ENCODE assay signal across 23 cellular contexts in genomic region chr3:65677486-65677885, GRCh38.
DNase-seq lines count a peak whose midpoint lies in the region; ATAC-seq, FAIRE-seq and TF ChIP-seq lines count a peak whose summit lies in the region.
"Had no signal": no experiment of that assay in that cellular context is flagged by ENCODE, and none has a peak within 500 bp of the region (broad histone marks: within the 10 kb centered on the region; RNA-seq: fewer than 3 reads in every experiment).

No MANE protein-coding gene starts in this region.

- no peaks in the 10 kb centered on the region for H3K9me3 Mint-ChIP-seq in nephron progenitor cell
- H3K9me3 Mint-ChIP-seq: CD8-positive, alpha-beta T cell; GM23338 had no signal

- TF ChIP-seq CTCF in esophagus muscularis mucosa (IDR thresholded peaks at IDR 0.05) (no peak), nephron progenitor cell (IDR thresholded peaks at IDR 0.05) (no peak), body of pancreas (IDR thresholded peaks at IDR 0.05) (no peak)

- H3K27me3 ChIP-seq in esophagus muscularis mucosa (no peaks in the 10 kb centered on the region), body of pancreas (no peaks in the 10 kb centered on the region)
- H3K27me3 ChIP-seq: BLaER1 treated with 17β-estradiol and CSF1 and Interleukin-3, amounts not matched to agents 10 nM and 100 nM had no signal

- 86% methylated on average over 3 of the region's 3 CpGs for WGBS in esophagus muscularis mucosa
- WGBS in body of pancreas, 2 donors: 59 to 68% methylated on average over 3 of the region's 3 CpGs

- H3K4me1 ChIP-seq in esophagus muscularis mucosa (no peaks in the 10 kb centered on the region), body of pancreas (peaks cover 15% of the 10 kb centered on the region)

- H3K4me3 Mint-ChIP-seq in nephron progenitor cell: no peak overlapping the region
- H3K4me3 Mint-ChIP-seq: B cell; CD8-positive, alpha-beta T cell; GM23338 had no signal

- intact Hi-C loops in esophagus muscularis mucosa (cut with DNase I): loop anchor here (10.0 kb wide), 1 partner anchor 243 kb away; no protein-coding TSS in a partner anchor
- intact Hi-C loops in body of pancreas (cut with DNase I): no loop called here

- ATAC-seq in body of pancreas (no peak), GM21367 (IDR thresholded peaks at IDR 0.05; ENCODE audit: unreplicated experiment) (no peak), GM18502 (IDR thresholded peaks at IDR 0.05; ENCODE audit: poor library complexity, unreplicated experiment) (no peak)
- ATAC-seq: CD8-positive, alpha-beta T cell; GM23338 had no signal

- no peaks in the 10 kb centered on the region for H3K27me3 Mint-ChIP-seq in nephron progenitor cell (ENCODE audit: low read depth, poor library complexity)
- H3K27me3 Mint-ChIP-seq: B cell had no signal

- H3K9me3 ChIP-seq in esophagus muscularis mucosa (no peaks in the 10 kb centered on the region), body of pancreas (no peaks in the 10 kb centered on the region)

- H3K36me3 ChIP-seq in esophagus muscularis mucosa (no peaks in the 10 kb centered on the region), body of pancreas (replicated peaks in 1 of 2; ENCODE audit: insufficient read depth in 1 of 2, low read depth in 2 of 2) (no peaks in the 10 kb centered on the region)
- H3K36me3 ChIP-seq: BLaER1 treated with 17β-estradiol and CSF1 and Interleukin-3, amounts not matched to agents 10 nM and 100 nM had no signal

- DNase-seq in A172 (ENCODE audit: low spot score): peak; percentile 4
- peak; percentile 14 for DNase-seq in RCC 7860 (ENCODE audit: low spot score)
- DNase-seq in esophagus muscularis mucosa (ENCODE audit: extremely low spot score): peak; percentile 62
- DNase-seq in nephron progenitor cell: no peak
- no peak for DNase-seq in body of pancreas
- DNase-seq in NCI-H1694 treated with DMSO at 0.1 percent for 48 hours (lab: John Stamatoyannopoulos, UW): no peak
- DNase-seq: CD8-positive, alpha-beta T cell; COR-L47; DMS 273 treated with DMSO at 0.1 percent for 48 hours; DMS53; DND-41; HCEC 1CT; KG1 had no signal

- H3K4me3 ChIP-seq in esophagus muscularis mucosa (no peak overlapping the region), body of pancreas (no peak overlapping the region)
- H3K4me3 ChIP-seq: BLaER1 treated with 17β-estradiol and CSF1 and Interleukin-3, amounts not matched to agents 10 nM and 100 nM; GM23338 had no signal

- no peaks in the 10 kb centered on the region for H3K36me3 Mint-ChIP-seq in nephron progenitor cell (ENCODE audit: low read depth)
- H3K36me3 Mint-ChIP-seq: CD8-positive, alpha-beta T cell had no signal

- no peak for TF ChIP-seq POLR2A in esophagus muscularis mucosa (IDR thresholded peaks at IDR 0.05; ENCODE audit: low read depth)
- TF ChIP-seq POLR2A in body of pancreas (IDR thresholded peaks at IDR 0.05): no peak

- H3K4me1 Mint-ChIP-seq in nephron progenitor cell: peaks cover 29% of the 10 kb centered on the region
- H3K4me1 Mint-ChIP-seq: B cell had no signal

- H3K27ac Mint-ChIP-seq in nephron progenitor cell: peak overlapping the region; percentile 23
- H3K27ac Mint-ChIP-seq: B cell; CD8-positive, alpha-beta T cell; GM23338 had no signal

- peak; percentile 40 for FAIRE-seq in RCC 7860 (lab: Jason Lieb, UNC)
- FAIRE-seq: G401.6, GM12891, GM19239, H54 had no signal

- no peak for TF ChIP-seq EP300 in esophagus muscularis mucosa (IDR thresholded peaks at IDR 0.05)

- H3K27ac ChIP-seq in esophagus muscularis mucosa (replicated peaks in 1 of 4): no peak overlapping the region
- H3K27ac ChIP-seq in body of pancreas: no peak overlapping the region
- H3K27ac ChIP-seq: 22Rv1; BLaER1 treated with 17β-estradiol and CSF1 and Interleukin-3, amounts not matched to agents 10 nM and 100 nM had no signal

Comparison
In these comparisons a context has a peak if more than half of its experiments do, and no peak if none do; other contexts are left out.
1. DNase-seq: peak in A172 (single experiment), RCC 7860 (single experiment) and esophagus muscularis mucosa (single experiment); none in nephron progenitor cell (single experiment), body of pancreas (0 of 4) and NCI-H1694 treated with DMSO at 0.1 percent for 48 hours (single experiment).